In genomic region chr19:57317503-57317902, GRCh38 we compare ENCODE assay signal across 1 cellular context.
TF ChIP-seq lines count a peak whose summit lies in the region.

No MANE protein-coding gene starts in this region.

TF ChIP-seq in HepG2, 621 proteins besides CTCF, POLR2A, EP300 and RAD21:
- TF ChIP-seq ELF3 (CRISPR knock-in tag; IDR thresholded peaks at IDR 0.05) (no peak), ZNF530 (CRISPR knock-in tag; IDR thresholded peaks at IDR 0.05; ENCODE audit: low read depth) (no peak), TBX2 (CRISPR knock-in tag; IDR thresholded peaks at IDR 0.05; ENCODE audit: borderline replicate concordance) (no peak), KDM3A (CRISPR knock-in tag; IDR thresholded peaks at IDR 0.05; ENCODE audit: low read depth) (no peak), SAP130 (CRISPR knock-in tag; IDR thresholded peaks at IDR 0.05; ENCODE audit: low read depth) (no peak), EZH2 (conservative IDR thresholded peaks at IDR 0.05; ENCODE audit: low read depth, low read length) (no peak), POGK (CRISPR knock-in tag; conservative IDR thresholded peaks at IDR 0.05) (0 out of 2 replicates have a peak, but pooled peaks have one; percentile 44), ZNF362 (CRISPR knock-in tag; IDR thresholded peaks at IDR 0.05; ENCODE audit: borderline replicate concordance) (no peak), PREB (CRISPR knock-in tag; IDR thresholded peaks at IDR 0.05) (no peak), ZNF496 (CRISPR knock-in tag; IDR thresholded peaks at IDR 0.05; ENCODE audit: insufficient replicate concordance) (no peak), ZNF484 (CRISPR knock-in tag; IDR thresholded peaks at IDR 0.05; ENCODE audit: borderline replicate concordance, low read depth) (no peak), KDM5A (IDR thresholded peaks at IDR 0.05; ENCODE audit: borderline replicate concordance, low read length) (no peak), ZNF687 (CRISPR knock-in tag; IDR thresholded peaks at IDR 0.05) (peak; percentile 37; the same call in 1 of the 2 replicates)
- TF ChIP-seq, protein P1, sequence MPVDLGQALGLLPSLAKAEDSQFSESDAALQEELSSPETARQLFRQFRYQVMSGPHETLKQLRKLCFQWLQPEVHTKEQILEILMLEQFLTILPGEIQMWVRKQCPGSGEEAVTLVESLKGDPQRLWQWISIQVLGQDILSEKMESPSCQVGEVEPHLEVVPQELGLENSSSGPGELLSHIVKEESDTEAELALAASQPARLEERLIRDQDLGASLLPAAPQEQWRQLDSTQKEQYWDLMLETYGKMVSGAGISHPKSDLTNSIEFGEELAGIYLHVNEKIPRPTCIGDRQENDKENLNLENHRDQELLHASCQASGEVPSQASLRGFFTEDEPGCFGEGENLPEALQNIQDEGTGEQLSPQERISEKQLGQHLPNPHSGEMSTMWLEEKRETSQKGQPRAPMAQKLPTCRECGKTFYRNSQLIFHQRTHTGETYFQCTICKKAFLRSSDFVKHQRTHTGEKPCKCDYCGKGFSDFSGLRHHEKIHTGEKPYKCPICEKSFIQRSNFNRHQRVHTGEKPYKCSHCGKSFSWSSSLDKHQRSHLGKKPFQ (CRISPR knock-in tag; IDR thresholded peaks at IDR 0.05; ENCODE audit: insufficient replicate concordance) = no peak
- TF ChIP-seq, protein P2, sequence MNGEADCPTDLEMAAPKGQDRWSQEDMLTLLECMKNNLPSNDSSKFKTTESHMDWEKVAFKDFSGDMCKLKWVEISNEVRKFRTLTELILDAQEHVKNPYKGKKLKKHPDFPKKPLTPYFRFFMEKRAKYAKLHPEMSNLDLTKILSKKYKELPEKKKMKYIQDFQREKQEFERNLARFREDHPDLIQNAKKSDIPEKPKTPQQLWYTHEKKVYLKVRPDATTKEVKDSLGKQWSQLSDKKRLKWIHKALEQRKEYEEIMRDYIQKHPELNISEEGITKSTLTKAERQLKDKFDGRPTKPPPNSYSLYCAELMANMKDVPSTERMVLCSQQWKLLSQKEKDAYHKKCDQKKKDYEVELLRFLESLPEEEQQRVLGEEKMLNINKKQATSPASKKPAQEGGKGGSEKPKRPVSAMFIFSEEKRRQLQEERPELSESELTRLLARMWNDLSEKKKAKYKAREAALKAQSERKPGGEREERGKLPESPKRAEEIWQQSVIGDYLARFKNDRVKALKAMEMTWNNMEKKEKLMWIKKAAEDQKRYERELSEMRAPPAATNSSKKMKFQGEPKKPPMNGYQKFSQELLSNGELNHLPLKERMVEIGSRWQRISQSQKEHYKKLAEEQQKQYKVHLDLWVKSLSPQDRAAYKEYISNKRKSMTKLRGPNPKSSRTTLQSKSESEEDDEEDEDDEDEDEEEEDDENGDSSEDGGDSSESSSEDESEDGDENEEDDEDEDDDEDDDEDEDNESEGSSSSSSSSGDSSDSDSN (CRISPR knock-in tag; IDR thresholded peaks at IDR 0.05) = peak; percentile 42; the same call in 1 of the 2 replicates
- TF ChIP-seq, protein P3, sequence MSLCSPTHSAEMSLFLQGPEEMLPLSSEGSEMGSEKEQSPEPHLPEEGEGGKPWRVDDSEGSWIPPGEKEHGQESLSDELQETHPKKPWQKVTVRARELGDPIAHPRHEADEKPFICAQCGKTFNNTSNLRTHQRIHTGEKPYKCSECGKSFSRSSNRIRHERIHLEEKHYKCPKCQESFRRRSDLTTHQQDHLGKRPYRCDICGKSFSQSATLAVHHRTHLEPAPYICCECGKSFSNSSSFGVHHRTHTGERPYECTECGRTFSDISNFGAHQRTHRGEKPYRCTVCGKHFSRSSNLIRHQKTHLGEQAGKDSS (CRISPR knock-in tag; IDR thresholded peaks at IDR 0.05; ENCODE audit: borderline replicate concordance, low read depth) = no peak
TF ChIP-seq in HepG2: peak in this region for 3.
